ENCODE assay signal across 8 cellular contexts in the genomic region with DNA sequence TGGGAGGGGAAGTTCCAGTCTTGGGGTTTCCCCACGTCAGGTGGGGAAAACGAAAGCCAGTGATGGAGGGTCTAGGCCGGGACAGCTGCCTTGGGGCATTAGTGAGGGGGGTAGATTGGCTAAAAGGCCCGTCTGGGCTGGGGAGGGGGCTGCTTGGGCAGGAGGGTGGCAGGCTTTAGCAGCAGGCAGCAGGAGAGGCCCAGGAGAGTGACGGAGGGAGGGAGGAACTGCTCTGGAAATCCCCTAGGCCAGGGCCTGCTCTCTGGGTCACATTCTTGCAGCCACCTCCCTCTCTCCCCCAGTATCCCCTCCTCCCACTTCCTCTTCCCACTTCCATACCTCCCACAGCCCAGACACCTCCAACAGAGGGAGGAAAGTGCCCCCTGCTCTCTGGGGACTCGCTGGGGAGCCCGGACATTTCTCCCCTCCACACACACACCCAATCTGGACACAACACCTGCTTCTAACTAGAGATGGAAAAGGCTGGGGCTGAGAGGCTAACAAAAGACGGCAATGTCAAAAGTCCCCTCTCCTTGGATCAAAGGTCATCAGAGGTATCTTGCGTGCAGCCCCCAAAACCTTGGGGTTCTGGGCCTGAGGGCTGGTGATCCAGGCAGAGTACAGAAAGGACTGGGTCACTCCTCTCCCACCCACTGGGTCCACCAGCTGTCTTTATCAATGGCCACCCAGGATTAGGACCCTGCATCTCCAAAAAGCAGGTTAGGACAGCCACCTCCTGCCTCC. TPM values are rescaled to one million over a fixed set of nuclear protein-coding genes. Genes with fewer than 3 reads are reported as not detected.
DNase-seq lines count a peak whose midpoint lies in the region; ATAC-seq and TF ChIP-seq lines count a peak whose summit lies in the region.

No MANE protein-coding gene starts in this region.

- H3K36me3 ChIP-seq in Caco-2 (ENCODE audit: control insufficient read depth, insufficient read depth, low read length) (peaks cover 1% of the 10 kb centered on the region; the same call in 1 of the 2 replicates), HUES48 (ENCODE audit: control insufficient read depth, insufficient read depth, low read length) (peaks cover 18% of the 10 kb centered on the region; the same call in 1 of the 2 replicates), adipocyte (ENCODE audit: control insufficient read depth, insufficient read depth, low read length, severe bottlenecking) (no peaks in the 10 kb centered on the region), left lung (peaks cover 0 to 38% of the 10 kb centered on the region in 2 donors), tibial artery (peaks cover 0 to 20% (median 5%) of the 10 kb centered on the region in 3 donors)

- TF ChIP-seq CTCF in Caco-2 (IDR thresholded peaks at IDR 0.05; ENCODE audit: insufficient read depth in 1 of 2, low read depth in 1 of 2, low read length in 1 of 2, severe bottlenecking in 1 of 2, unreplicated experiment in 1 of 2) (no peak), left lung (IDR thresholded peaks at IDR 0.05) (no peak), tibial artery (IDR thresholded peaks at IDR 0.05) (no peak)

- H3K27me3 ChIP-seq in Caco-2 (replicated peaks; ENCODE audit: control insufficient read depth, insufficient read depth, low read length) (no peaks in the 10 kb centered on the region), HUES48 (ENCODE audit: control insufficient read depth, insufficient read depth, low read length) (peaks cover 5% of the 10 kb centered on the region; the same call in 1 of the 2 replicates), adipocyte (replicated peaks; ENCODE audit: control insufficient read depth, insufficient read depth, low read length) (peaks cover 5% of the 10 kb centered on the region), left lung (peaks cover 0 to 4% of the 10 kb centered on the region in 2 donors), tibial artery (peaks cover 0 to 7% of the 10 kb centered on the region in 2 donors)

- peaks cover 26% of the 10 kb centered on the region for H3K4me1 ChIP-seq in Caco-2
- H3K4me1 ChIP-seq in HUES48 (ENCODE audit: control insufficient read depth, insufficient read depth, low read length): peaks cover 20% of the 10 kb centered on the region
- peaks cover 22% of the 10 kb centered on the region for H3K4me1 ChIP-seq in adipocyte (ENCODE audit: control insufficient read depth, insufficient read depth, low read length)
- peaks cover 28 to 46% of the 10 kb centered on the region in 2 donors for H3K4me1 ChIP-seq in left lung
- H3K4me1 ChIP-seq in tibial artery: peaks cover 0 to 37% (median 26%) of the 10 kb centered on the region in 4 donors

- H3K27ac ChIP-seq in HUES48 (ENCODE audit: low read depth, low read length) (no peak overlapping the region), left lung (peak overlapping the region; percentile 85 to 90), tibial artery (no peak overlapping the region)

- H3K9ac ChIP-seq in HUES48 (ENCODE audit: low read depth, low read length) (no peak overlapping the region), adipocyte (ENCODE audit: low read length) (peak overlapping the region; percentile 87)

- BruUV-seq in Caco-2 (replicated peaks; lab: Mats Ljungman, UMichigan): no TSS peak

- POLR2A ChIA-PET in Caco-2 (lab: Charles Lee): no interaction called here

- intact Hi-C loops in Caco-2 (cut with micrococcal nuclease; ENCODE audit: unreplicated experiment) (no loop called here), left lung (cut with DNase I) (no loop called here), tibial artery (cut with DNase I; ENCODE audit: low total_unique reads) (loop anchor here (10.0 kb wide), 1 partner anchor 169 kb away; no protein-coding TSS in a partner anchor)

- peak overlapping the region; percentile 93 for H3K4me3 Mint-ChIP-seq in Caco-2 (ENCODE audit: unreplicated experiment)

- DNase-seq in Caco-2 (no peak), adipocyte (ENCODE audit: low read depth) (peak; percentile 49), left lung (peak in 1 of 2 donors; percentile 71), tibial artery (no peak), GM19240 (ENCODE audit: insufficient read length, low spot score) (no peak), NCI-H1105 (lab: John Stamatoyannopoulos, UW) (no peak)

- CTCF ChIA-PET in Caco-2 (lab: Charles Lee): no interaction called here

- H3K27me3 Mint-ChIP-seq in Caco-2 (ENCODE audit: insufficient read depth, unreplicated experiment): no peaks in the 10 kb centered on the region

- H3K9me3 ChIP-seq in Caco-2 (no peaks in the 10 kb centered on the region), HUES48 (ENCODE audit: control insufficient read depth, insufficient read depth, low read length) (no peaks in the 10 kb centered on the region), adipocyte (ENCODE audit: control insufficient read depth, low read length) (no peaks in the 10 kb centered on the region), left lung (no peaks in the 10 kb centered on the region), tibial artery (no peaks in the 10 kb centered on the region)

- peak overlapping the region; percentile 71 for H3K4me3 ChIP-seq in Caco-2 (ENCODE audit: low read depth, low read length)
- H3K4me3 ChIP-seq in HUES48 (ENCODE audit: low read depth, low read length): peak overlapping the region; percentile 86
- H3K4me3 ChIP-seq in adipocyte (ENCODE audit: low read length): peak overlapping the region; percentile 84
- peak overlapping the region; percentile 83 to 87 for H3K4me3 ChIP-seq in left lung
- peak overlapping the region; percentile 64 to 72 for H3K4me3 ChIP-seq in tibial artery

- ATAC-seq in left lung: peak; percentile 42
- ATAC-seq in GM19397 (IDR thresholded peaks at IDR 0.05; ENCODE audit: unreplicated experiment): no peak

- peak overlapping the region; percentile 49 for H3K27ac Mint-ChIP-seq in Caco-2 (ENCODE audit: unreplicated experiment)

- peaks cover 13% of the 10 kb centered on the region for H3K4me1 Mint-ChIP-seq in Caco-2 (ENCODE audit: low read depth, unreplicated experiment)

- H3K36me3 Mint-ChIP-seq in Caco-2 (ENCODE audit: insufficient read depth, unreplicated experiment): peaks cover 15% of the 10 kb centered on the region

- H3K9me3 Mint-ChIP-seq in Caco-2 (ENCODE audit: unreplicated experiment): no peaks in the 10 kb centered on the region

RNA-seq across cellular contexts. Expression of a gene that starts 1.8 kb away (rescaled TPM):
- total RNA-seq in Caco-2 (2022): 8.4 and 10.1 TPM in 2 replicates
- total RNA-seq in left lung: 10 to 100 TPM; 12.1 to 19.3 TPM

RNA-seq across cellular contexts. Expression of a gene that starts 6.2 kb away (rescaled TPM):
- 44.6 and 44.8 TPM in 2 replicates for total RNA-seq in Caco-2 (2022)
- 10 to 100 TPM; 43.7 to 50.0 TPM for total RNA-seq in left lung

RNA-seq across cellular contexts. Expression of a gene that starts 6.7 kb away (rescaled TPM):
- total RNA-seq in Caco-2 (2022): not detected in 2 replicates
- total RNA-seq in left lung: not detected

RNA-seq across cellular contexts. Expression of a gene that starts 16.6 kb away (rescaled TPM):
- total RNA-seq in Caco-2 (2022): 967 and 1,046 TPM in 2 replicates
- total RNA-seq in left lung: 100 to 1,000 TPM; 726 to 810 TPM

RNA-seq across cellular contexts. Expression of a gene that starts 40.1 kb away (rescaled TPM):
- total RNA-seq in Caco-2 (2022): 80.7 and 81.3 TPM in 2 replicates
- 10 to 100 TPM; 46.8 to 48.2 TPM for total RNA-seq in left lung

Comparison
In these comparisons a context has a peak if more than half of its experiments do, and no peak if none do; other contexts are left out.
1. H3K27ac ChIP-seq: peak in left lung (2 of 2); none in HUES48 (single experiment) and tibial artery (0 of 2).
2. Peak in every context shown above with its lines, with median percentiles within 50 percentile points of each other: H3K4me3 ChIP-seq.